Comparison of ENCODE assay signal across 24 cellular contexts in genomic region chr2:159128191-159128590, GRCh38.
DNase-seq lines count a peak whose midpoint lies in the region; ATAC-seq and TF ChIP-seq lines count a peak whose summit lies in the region.
"Had no signal": no experiment of that assay in that cellular context is flagged by ENCODE, and none has a peak within 500 bp of the region (broad histone marks: within the 10 kb centered on the region; RNA-seq: fewer than 3 reads in every experiment).

No MANE protein-coding gene starts in this region.

- H2BK15ac ChIP-seq in mesenchymal stem cell (ENCODE audit: low read depth, poor library complexity, severe bottlenecking) = no peak overlapping the region

- no peak overlapping the region for H2BK5ac ChIP-seq in mesenchymal stem cell (ENCODE audit: low read depth, low read length, poor library complexity, severe bottlenecking)

- peaks cover 8% of the 10 kb centered on the region for H3K79me2 ChIP-seq in smooth muscle cell (ENCODE audit: low read depth)

- peak overlapping the region; percentile 64 to 79 for H2BK12ac ChIP-seq in mesenchymal stem cell (ENCODE audit: low read length in 2 of 2)

- H3K36me3 ChIP-seq in mesenchymal stem cell (ENCODE audit: control insufficient read depth in 1 of 2, insufficient read depth in 2 of 2, low read depth in 1 of 2, low read length in 2 of 2) = no peaks in the 10 kb centered on the region
- H3K36me3 ChIP-seq in smooth muscle cell (ENCODE audit: low read depth) = no peaks in the 10 kb centered on the region
- H3K36me3 ChIP-seq: BLaER1, upper lobe of left lung had no signal

- H3K27ac ChIP-seq in mesenchymal stem cell (ENCODE audit: low read length, poor library complexity, severe bottlenecking) (no peak overlapping the region), smooth muscle cell (ENCODE audit: low read depth) (no peak overlapping the region)
- H3K27ac ChIP-seq: BLaER1, upper lobe of left lung had no signal

- H4K91ac ChIP-seq in mesenchymal stem cell (ENCODE audit: low read length) = no peak overlapping the region

- H4K20me1 ChIP-seq in smooth muscle cell (ENCODE audit: low read depth) = no peaks in the 10 kb centered on the region
- H4K20me1 ChIP-seq: BLaER1 had no signal

- H3K4me1 ChIP-seq in mesenchymal stem cell (ENCODE audit: control insufficient read depth, insufficient read depth, low read depth, low read length) (peaks cover 14% of the 10 kb centered on the region), smooth muscle cell (ENCODE audit: low read depth) (peaks cover 25% of the 10 kb centered on the region)

- no peaks in the 10 kb centered on the region for H3K27me3 ChIP-seq in mesenchymal stem cell (ENCODE audit: control insufficient read depth in 1 of 2, insufficient read depth in 1 of 2, low read length in 2 of 2)
- no peaks in the 10 kb centered on the region for H3K27me3 ChIP-seq in smooth muscle cell (ENCODE audit: low read depth)
- H3K27me3 ChIP-seq: BLaER1, upper lobe of left lung had no signal

- H3K9ac ChIP-seq in mesenchymal stem cell (ENCODE audit: low read length) = no peak overlapping the region
- no peak overlapping the region for H3K9ac ChIP-seq in smooth muscle cell (ENCODE audit: low read depth)
- H3K9ac ChIP-seq: BLaER1 had no signal

- TF ChIP-seq CTCF in fibroblast of mammary gland (conservative IDR thresholded peaks at IDR 0.05; ENCODE audit: control insufficient read depth, insufficient read depth, low read depth, low read length) = no peak
- TF ChIP-seq CTCF in smooth muscle cell (IDR thresholded peaks at IDR 0.05; ENCODE audit: borderline replicate concordance, insufficient read depth, poor library complexity, severe bottlenecking) = no peak

- H3K9me3 ChIP-seq in mesenchymal stem cell (ENCODE audit: control insufficient read depth, low read length) (no peaks in the 10 kb centered on the region), smooth muscle cell (replicated peaks; ENCODE audit: low read depth) (no peaks in the 10 kb centered on the region)
- H3K9me3 ChIP-seq: BLaER1, upper lobe of left lung had no signal

- no peak overlapping the region for H3K23ac ChIP-seq in mesenchymal stem cell (ENCODE audit: low read length in 2 of 2)

- no peak overlapping the region for H2BK120ac ChIP-seq in mesenchymal stem cell (ENCODE audit: low read depth, low read length)

- no peak overlapping the region for H3K4ac ChIP-seq in mesenchymal stem cell (ENCODE audit: low read depth in 1 of 2, low read length in 2 of 2)

- no peak overlapping the region for H3K4me2 ChIP-seq in mesenchymal stem cell (ENCODE audit: low read length, poor library complexity, severe bottlenecking)
- H3K4me2 ChIP-seq in smooth muscle cell = no peak overlapping the region
- H3K4me2 ChIP-seq: BLaER1 had no signal

- DNase-seq in DMS 273 treated with DMSO at 0.1 percent for 48 hours (lab: John Stamatoyannopoulos, UW) (peak; percentile 9), NCI-H524 (lab: John Stamatoyannopoulos, UW) (peak; percentile 75 to 92), fibroblast of mammary gland (ENCODE audit: low read depth) (peak; percentile 23), mesenchymal stem cell (no peak), NCI-H345 treated with DMSO at 0.1 percent for 48 hours (lab: John Stamatoyannopoulos, UW; ENCODE audit: unreplicated experiment) (no peak), smooth muscle cell (lab: John Stamatoyannopoulos, UW; ENCODE audit: unreplicated experiment) (no peak), NCI-H748 treated with DMSO at 0.1 percent for 48 hours (lab: John Stamatoyannopoulos, UW) (no peak)
- DNase-seq: ACHN; activated CD8-positive, alpha-beta T cell treated with anti-CD3 and anti-CD28 coated beads, Interleukin-2, amount 10 ng/mL, durations not matched to agents 7 days and 5 days; anterior cingulate cortex; caudate nucleus; COR-L47; Karpas-422; midbrain; naive thymus-derived CD4-positive, alpha-beta T cell; NCI-H1436 treated with DMSO at 0.1 percent for 48 hours; NCI-H2107; NCI-H526; small intestine; T-helper 17 cell; upper lobe of left lung had no signal

- H2AFZ ChIP-seq in mesenchymal stem cell (ENCODE audit: low read depth, low read length) = no peak overlapping the region
- no peak overlapping the region for H2AFZ ChIP-seq in smooth muscle cell (ENCODE audit: low read depth)

- peak overlapping the region in 1 of 2 experiments; percentile 43 for H3K18ac ChIP-seq in mesenchymal stem cell (ENCODE audit: low read depth in 1 of 2, low read length in 2 of 2)

- 64% methylated on average over 1 of the region's 1 CpG for WGBS in mesenchymal stem cell
- WGBS in smooth muscle cell (ENCODE audit: low lambda C conversion rate) = 44% methylated on average over 1 of the region's 1 CpG

- peaks cover 19% of the 10 kb centered on the region for H3F3A ChIP-seq in smooth muscle cell (ENCODE audit: low read depth)

- ATAC-seq in GM21515 (IDR thresholded peaks at IDR 0.05; ENCODE audit: unreplicated experiment) = no peak
- ATAC-seq: activated CD8-positive, alpha-beta T cell treated with anti-CD3 and anti-CD28 coated beads, Interleukin-2, amount 10 ng/mL, durations not matched to agents 7 days and 5 days; naive thymus-derived CD4-positive, alpha-beta T cell; SK-N-SH treated with all-trans-retinoic acid at 6 μM for 48 hours; T-helper 17 cell had no signal

- peak overlapping the region in 1 of 2 experiments; percentile 77 for H3K14ac ChIP-seq in mesenchymal stem cell (ENCODE audit: low read length in 2 of 2)

- no peak overlapping the region for H4K8ac ChIP-seq in mesenchymal stem cell (ENCODE audit: low read length)

- H2AK5ac ChIP-seq in mesenchymal stem cell (ENCODE audit: low read length, severe bottlenecking) = peak overlapping the region; percentile 35

- peaks cover 28% of the 10 kb centered on the region for H3K79me1 ChIP-seq in mesenchymal stem cell (replicated peaks; ENCODE audit: low read length, poor library complexity, severe bottlenecking)

- H3K4me3 ChIP-seq in fibroblast of mammary gland (ENCODE audit: control insufficient read depth, low read depth, low read length) = no peak overlapping the region
- H3K4me3 ChIP-seq in mesenchymal stem cell (ENCODE audit: insufficient read depth in 1 of 2, low read depth in 1 of 2, low read length in 2 of 2) = no peak overlapping the region
- no peak overlapping the region for H3K4me3 ChIP-seq in smooth muscle cell
- H3K4me3 ChIP-seq: BLaER1, upper lobe of left lung had no signal

Comparison
In these comparisons a context has a peak if more than half of its experiments do, and no peak if none do; other contexts are left out.
1. DNase-seq: peak in DMS 273 treated with DMSO at 0.1 percent for 48 hours (single experiment), NCI-H524 (2 of 2) and fibroblast of mammary gland (single experiment); none in mesenchymal stem cell (single experiment), NCI-H345 treated with DMSO at 0.1 percent for 48 hours (single experiment), smooth muscle cell (single experiment) and NCI-H748 treated with DMSO at 0.1 percent for 48 hours (single experiment).